27 cellular contexts compared by ENCODE assay signal in the genomic region with DNA sequence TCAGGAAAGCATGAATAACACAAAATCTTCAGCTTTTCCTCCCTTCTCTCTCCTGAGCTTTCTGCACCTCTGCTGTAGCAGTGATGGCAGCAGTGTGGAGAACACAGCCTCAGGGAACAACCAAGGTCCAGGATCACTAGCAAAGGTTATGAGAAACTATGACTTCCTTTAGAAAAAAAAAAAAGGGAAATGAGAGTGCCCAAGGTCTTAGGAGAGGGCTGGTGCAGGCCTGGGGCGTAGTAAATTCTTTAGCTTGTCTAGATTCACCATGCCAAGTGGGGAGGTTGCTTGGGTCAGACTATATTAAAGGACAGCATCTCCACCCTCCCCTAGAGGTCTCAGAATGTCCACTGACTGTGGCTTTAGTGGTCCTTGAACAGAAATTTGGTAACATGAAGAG. TPM values are rescaled to one million over a fixed set of nuclear protein-coding genes. Genes with fewer than 3 reads are reported as not detected.
"Had no signal": no experiment of that assay in that cellular context is flagged by ENCODE, and none has a peak within 500 bp of the region (broad histone marks: within the 10 kb centered on the region; RNA-seq: fewer than 3 reads in every experiment).

No MANE protein-coding gene starts in this region.

- ATAC-seq: activated CD4-positive, alpha-beta T cell treated with anti-CD3 and anti-CD28 coated beads for 36 hours; effector memory CD8-positive, alpha-beta T cell; gastrocnemius medialis; heart right ventricle; left cardiac atrium; right lobe of liver; stimulated activated effector memory CD8-positive, alpha-beta T cell treated with anti-CD3 and anti-CD28 coated beads, Interleukin-12 subunit alpha, Interleukin-12 subunit beta, amount 100 ng/mL, for 72 hours had no signal

- DNase-seq: activated B cell treated with CpG ODN at 0.5 μM for 24 hours; activated CD4-positive, alpha-beta T cell treated with anti-CD3 and anti-CD28 coated beads for 36 hours; activated CD4-positive, alpha-beta T cell treated with anti-CD3 and anti-CD28 coated beads, Interleukin-2, amount 50 U/mL, for 4 hours; activated CD8-positive, alpha-beta memory T cell treated with anti-CD3 and anti-CD28 coated beads for 24 hours; activated CD8-positive, alpha-beta memory T cell treated with anti-CD3 and anti-CD28 coated beads, Interleukin-2, amount 50 U/mL, for 4 hours; activated naive CD4-positive, alpha-beta T cell treated with Interleukin-2 at 50 U/mL for 16 hours; activated naive CD8-positive, alpha-beta T cell treated with anti-CD3 and anti-CD28 coated beads, Interleukin-2, amount 10 ng/mL, durations not matched to agents 7 days and 5 days; activated T-cell treated with anti-CD3 and anti-CD28 coated beads, Interleukin-2, amount 50 U/mL, for 24 hours; amniotic stem cell; colonic mucosa; dorsolateral prefrontal cortex; effector memory CD8-positive, alpha-beta T cell; esophagus squamous epithelium; gastrocnemius medialis; heart right ventricle; islet precursor cell; left cardiac atrium; mesenchymal stem cell; nucleus accumbens; right lobe of liver; stimulated activated CD4-positive, alpha-beta T cell treated with anti-CD3 and anti-CD28 coated beads, Interleukin-2, amount 100 ng/mL, for 24 hours; T1000; transverse colon had no signal

RNA-seq across cellular contexts. Expression of a gene that starts 54.9 kb away (rescaled TPM):
- total RNA-seq: activated B cell treated with CpG ODN at 0.5 μM for 24 hours; activated CD4-positive, alpha-beta T cell treated with anti-CD3 and anti-CD28 coated beads for 36 hours; activated naive CD8-positive, alpha-beta T cell treated with anti-CD3 and anti-CD28 coated beads, Interleukin-2, amount 10 ng/mL, durations not matched to agents 7 days and 5 days; activated T-helper 2 cell treated with anti-CD3 and anti-CD28 coated beads, Interferon-gamma antibody, Interleukin-2, Interleukin-4, amounts not matched to agents 10 μg/mL and 5 μg/mL and 100 μg/mL, durations not matched to agents 14 hours and 24 hours and 36 hours; gastrocnemius medialis; heart right ventricle; left cardiac atrium; mononuclear cell; right lobe of liver; temporal lobe had no signal
